ENCODE assay signal across 9 cellular contexts in genomic region chr15:45714501-45715488, GRCh38.
DNase-seq lines count a peak whose midpoint lies in the region; ATAC-seq and TF ChIP-seq lines count a peak whose summit lies in the region.
"Had no signal": no experiment of that assay in that cellular context is flagged by ENCODE, and none has a peak within 500 bp of the region (broad histone marks: within the 10 kb centered on the region; RNA-seq: fewer than 3 reads in every experiment).

No MANE protein-coding gene starts in this region.

- H3K36me3 ChIP-seq in neural progenitor cell: no peaks in the 10 kb centered on the region

- H3K27ac ChIP-seq in neural progenitor cell: no peak overlapping the region

- no peak overlapping the region for H3K9ac ChIP-seq in neural progenitor cell

- H3K9me3 Mint-ChIP-seq in neural progenitor cell: no peaks in the 10 kb centered on the region

- H3K27me3 Mint-ChIP-seq in neural progenitor cell (ENCODE audit: insufficient read depth, low read depth): no peaks in the 10 kb centered on the region

- H3K4me1 Mint-ChIP-seq in neural progenitor cell: peaks cover 25% of the 10 kb centered on the region

- H4K20me1 ChIP-seq in neural progenitor cell (ENCODE audit: low read depth): peaks cover 44% of the 10 kb centered on the region

- no peaks in the 10 kb centered on the region for H3F3A ChIP-seq in neural progenitor cell (ENCODE audit: low read depth)

- H3K4me2 ChIP-seq in neural progenitor cell: no peak overlapping the region

- H3K79me2 ChIP-seq in neural progenitor cell (ENCODE audit: low read depth): no peaks in the 10 kb centered on the region

- no peaks in the 10 kb centered on the region for H3K36me3 Mint-ChIP-seq in neural progenitor cell
- H3K36me3 Mint-ChIP-seq: activated naive CD8-positive, alpha-beta T cell had no signal

- peak; percentile 15 for DNase-seq in GM12864 (ENCODE audit: low read depth)
- DNase-seq in NCI-H526 (lab: John Stamatoyannopoulos, UW): peak; percentile 49 to 83
- peak; percentile 16 for DNase-seq in activated T-cell treated with anti-CD3 and anti-CD28 coated beads for 24 hours (ENCODE audit: low read depth)
- DNase-seq in fibroblast of pulmonary artery (ENCODE audit: low read depth): peak; percentile 86
- peak; percentile 84 for DNase-seq in neural progenitor cell (ENCODE audit: low spot score)
- DNase-seq in KG1 (lab: John Stamatoyannopoulos, UW): no peak

- no peak overlapping the region for H3K27ac Mint-ChIP-seq in neural progenitor cell
- H3K27ac Mint-ChIP-seq: activated naive CD8-positive, alpha-beta T cell had no signal

- H2AFZ ChIP-seq in neural progenitor cell (replicated peaks): no peak overlapping the region

- peaks cover 9% of the 10 kb centered on the region for H3K4me1 ChIP-seq in neural progenitor cell

- H3K4me3 Mint-ChIP-seq in neural progenitor cell: no peak overlapping the region
- H3K4me3 Mint-ChIP-seq: activated naive CD8-positive, alpha-beta T cell had no signal

- no peak overlapping the region for H3K4me3 ChIP-seq in GM12864 (ENCODE audit: low read depth, low read length)
- H3K4me3 ChIP-seq in fibroblast of pulmonary artery (replicated peaks; ENCODE audit: low read depth, low read length): peak overlapping the region; percentile 39
- no peak overlapping the region for H3K4me3 ChIP-seq in neural progenitor cell

- peaks cover 68% of the 10 kb centered on the region for H3K27me3 ChIP-seq in neural progenitor cell

- ATAC-seq in HG03280 (IDR thresholded peaks at IDR 0.05; ENCODE audit: unreplicated experiment): peak; percentile 71
- no peak for ATAC-seq in GM18498 (IDR thresholded peaks at IDR 0.05; ENCODE audit: unreplicated experiment)

- TF ChIP-seq CTCF in GM12864 (IDR thresholded peaks at IDR 0.05; ENCODE audit: low read depth, low read length, missing control alignments): peak; percentile 82
- peak; percentile 88 for TF ChIP-seq CTCF in fibroblast of pulmonary artery (IDR thresholded peaks at IDR 0.05; ENCODE audit: low read length, missing control alignments)
- TF ChIP-seq CTCF in neural progenitor cell (IDR thresholded peaks at IDR 0.05): peak; percentile 94

- no peaks in the 10 kb centered on the region for H3K9me3 ChIP-seq in neural progenitor cell (ENCODE audit: low read depth)
